Comparison of ENCODE assay signal across 1 cellular context in the genomic region with DNA sequence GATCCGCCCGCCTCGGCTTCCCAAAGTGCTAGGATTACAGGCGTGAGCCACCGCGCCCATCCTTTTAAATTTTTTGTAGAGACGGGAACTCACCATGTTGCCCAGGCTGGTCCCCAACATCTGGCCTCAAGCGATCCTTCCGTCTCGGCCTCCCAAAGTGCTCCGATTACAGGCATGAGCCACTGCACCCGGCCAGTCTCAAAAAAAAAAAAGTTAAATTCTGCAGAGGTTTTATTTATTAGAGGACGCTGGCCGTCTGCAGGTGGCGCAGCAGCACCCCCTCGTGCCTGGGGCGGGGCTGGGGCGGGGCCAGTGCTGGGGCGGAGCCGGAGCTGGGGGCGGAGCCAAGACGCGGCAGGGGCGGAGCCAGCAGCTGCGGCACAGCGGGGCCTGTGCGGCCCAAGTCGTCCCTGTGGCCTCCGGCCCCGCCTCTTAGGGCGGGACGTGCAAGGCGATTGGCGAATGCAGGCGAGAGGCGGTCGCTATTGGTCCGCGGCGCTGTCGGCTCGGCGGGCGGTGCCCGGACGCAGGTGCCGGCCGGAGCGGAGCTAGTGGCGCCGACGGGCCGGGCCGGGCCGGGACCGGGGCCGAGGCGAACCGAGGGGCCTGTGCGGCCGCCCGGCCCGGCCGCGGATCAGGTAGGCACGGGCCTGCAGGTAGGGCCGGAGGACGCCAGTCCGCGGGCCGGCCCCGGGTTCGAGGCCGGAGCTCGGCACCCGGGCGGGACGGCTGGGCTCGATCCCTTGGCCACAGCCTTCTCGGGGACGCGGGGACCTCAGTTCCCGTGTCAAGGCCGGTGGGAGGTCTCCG.
TF ChIP-seq lines count a peak whose summit lies in the region.

Gene MARCHF2 (plus strand): TSS at position 523 of the 810 bp plus-strand sequence. CDS start 8,536 bp downstream, outside the sequence.

TF ChIP-seq in GM12878, 131 proteins besides CTCF, POLR2A, EP300 and RAD21 (continued from another document and continues in another):
- TF ChIP-seq NKRF (conservative IDR thresholded peaks at IDR 0.05) (peak; percentile 85), EED (IDR thresholded peaks at IDR 0.05; ENCODE audit: low read depth) (no peak), HDAC2 (IDR thresholded peaks at IDR 0.05) (no peak), NFYA (IDR thresholded peaks at IDR 0.05; ENCODE audit: borderline replicate concordance, low read depth, low read length) (peak; percentile 18; the same call in 1 of the 2 replicates), SUZ12 (IDR thresholded peaks at IDR 0.05; ENCODE audit: unreplicated experiment) (no peak), RBBP5 (conservative IDR thresholded peaks at IDR 0.05) (no peak), IKZF1 (conservative IDR thresholded peaks at IDR 0.05) (peak; percentile 60), SIN3A (IDR thresholded peaks at IDR 0.05; ENCODE audit: low read depth, low read length) (no peak), MEF2B (IDR thresholded peaks at IDR 0.05; ENCODE audit: partially characterized antibody, poor library complexity, severe bottlenecking) (no peak), RCOR1 (conservative IDR thresholded peaks at IDR 0.05; ENCODE audit: low read depth, low read length) (no peak), SMAD5 (IDR thresholded peaks at IDR 0.05; ENCODE audit: low read depth) (no peak), BMI1 (IDR thresholded peaks at IDR 0.05; ENCODE audit: borderline replicate concordance) (no peak), JUNB (IDR thresholded peaks at IDR 0.05) (no peak), SUPT20H (IDR thresholded peaks at IDR 0.05; ENCODE audit: borderline replicate concordance, control insufficient read depth, low read depth, low read length) (no peak), CHD4 (IDR thresholded peaks at IDR 0.05) (no peak), FOXM1 (IDR thresholded peaks at IDR 0.05; ENCODE audit: low read depth, low read length) (no peak), CHD1 (IDR thresholded peaks at IDR 0.05; ENCODE audit: low read depth, low read length) (no peak), BHLHE40 (IDR thresholded peaks at IDR 0.05; ENCODE audit: borderline replicate concordance in 1 of 2, low read depth in 2 of 2, low read length in 1 of 2) (peak; percentile 88 to 92), EGR1 (IDR thresholded peaks at IDR 0.05; ENCODE audit: borderline replicate concordance in 1 of 2, low read depth in 2 of 2, low read length in 2 of 2) (no peak), NBN (IDR thresholded peaks at IDR 0.05) (no peak), MEF2A (IDR thresholded peaks at IDR 0.05; ENCODE audit: insufficient read depth, low read depth, low read length) (no peak), SMARCA5 (IDR thresholded peaks at IDR 0.05) (peak; percentile 74; the same call in 1 of the 2 replicates), LARP7 (IDR thresholded peaks at IDR 0.05) (peak; percentile 89), USF1 (IDR thresholded peaks at IDR 0.05; ENCODE audit: borderline replicate concordance, extremely low read length, insufficient read depth, low read depth, low read length) (no peak), CBX5 (IDR thresholded peaks at IDR 0.05; ENCODE audit: low read depth) (no peak), TCF12 (IDR thresholded peaks at IDR 0.05; ENCODE audit: low read depth, low read length) (0 out of 2 replicates have a peak, but pooled peaks have one; percentile 31), POLR2AphosphoS2 (IDR thresholded peaks at IDR 0.05; ENCODE audit: low read depth, low read length) (no peak), SRF (IDR thresholded peaks at IDR 0.05; ENCODE audit: low read depth in 2 of 2, low read length in 2 of 2) (0 out of 4 replicates have a peak, but pooled peaks of 1 of the 2 experiments have one; percentile 19), KLF5 (IDR thresholded peaks at IDR 0.05; ENCODE audit: partially characterized antibody) (no peak), RELA (IDR thresholded peaks at IDR 0.05; ENCODE audit: borderline replicate concordance, partially characterized antibody) (no peak), ZBED1 (IDR thresholded peaks at IDR 0.05; ENCODE audit: borderline replicate concordance) (no peak), RB1 (IDR thresholded peaks at IDR 0.05; ENCODE audit: borderline replicate concordance) (no peak), RUNX3 (IDR thresholded peaks at IDR 0.05; ENCODE audit: low read length) (no peak), ESRRA (IDR thresholded peaks at IDR 0.05; ENCODE audit: low read length) (no peak), SREBF1 (IDR thresholded peaks at IDR 0.05; ENCODE audit: low read length) (no peak)
- TF ChIP-seq, protein P1, sequence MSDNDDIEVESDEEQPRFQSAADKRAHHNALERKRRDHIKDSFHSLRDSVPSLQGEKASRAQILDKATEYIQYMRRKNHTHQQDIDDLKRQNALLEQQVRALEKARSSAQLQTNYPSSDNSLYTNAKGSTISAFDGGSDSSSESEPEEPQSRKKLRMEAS (IDR thresholded peaks at IDR 0.05; ENCODE audit: low read depth, low read length), result no peak; the same call in 1 of the 2 replicates
- TF ChIP-seq, protein P2, sequence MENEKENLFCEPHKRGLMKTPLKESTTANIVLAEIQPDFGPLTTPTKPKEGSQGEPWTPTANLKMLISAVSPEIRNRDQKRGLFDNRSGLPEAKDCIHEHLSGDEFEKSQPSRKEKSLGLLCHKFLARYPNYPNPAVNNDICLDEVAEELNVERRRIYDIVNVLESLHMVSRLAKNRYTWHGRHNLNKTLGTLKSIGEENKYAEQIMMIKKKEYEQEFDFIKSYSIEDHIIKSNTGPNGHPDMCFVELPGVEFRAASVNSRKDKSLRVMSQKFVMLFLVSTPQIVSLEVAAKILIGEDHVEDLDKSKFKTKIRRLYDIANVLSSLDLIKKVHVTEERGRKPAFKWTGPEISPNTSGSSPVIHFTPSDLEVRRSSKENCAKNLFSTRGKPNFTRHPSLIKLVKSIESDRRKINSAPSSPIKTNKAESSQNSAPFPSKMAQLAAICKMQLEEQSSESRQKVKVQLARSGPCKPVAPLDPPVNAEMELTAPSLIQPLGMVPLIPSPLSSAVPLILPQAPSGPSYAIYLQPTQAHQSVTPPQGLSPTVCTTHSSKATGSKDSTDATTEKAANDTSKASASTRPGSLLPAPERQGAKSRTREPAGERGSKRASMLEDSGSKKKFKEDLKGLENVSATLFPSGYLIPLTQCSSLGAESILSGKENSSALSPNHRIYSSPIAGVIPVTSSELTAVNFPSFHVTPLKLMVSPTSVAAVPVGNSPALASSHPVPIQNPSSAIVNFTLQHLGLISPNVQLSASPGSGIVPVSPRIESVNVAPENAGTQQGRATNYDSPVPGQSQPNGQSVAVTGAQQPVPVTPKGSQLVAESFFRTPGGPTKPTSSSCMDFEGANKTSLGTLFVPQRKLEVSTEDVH (IDR thresholded peaks at IDR 0.05; ENCODE audit: low read depth, partially characterized antibody), result no peak
- TF ChIP-seq, protein P3, sequence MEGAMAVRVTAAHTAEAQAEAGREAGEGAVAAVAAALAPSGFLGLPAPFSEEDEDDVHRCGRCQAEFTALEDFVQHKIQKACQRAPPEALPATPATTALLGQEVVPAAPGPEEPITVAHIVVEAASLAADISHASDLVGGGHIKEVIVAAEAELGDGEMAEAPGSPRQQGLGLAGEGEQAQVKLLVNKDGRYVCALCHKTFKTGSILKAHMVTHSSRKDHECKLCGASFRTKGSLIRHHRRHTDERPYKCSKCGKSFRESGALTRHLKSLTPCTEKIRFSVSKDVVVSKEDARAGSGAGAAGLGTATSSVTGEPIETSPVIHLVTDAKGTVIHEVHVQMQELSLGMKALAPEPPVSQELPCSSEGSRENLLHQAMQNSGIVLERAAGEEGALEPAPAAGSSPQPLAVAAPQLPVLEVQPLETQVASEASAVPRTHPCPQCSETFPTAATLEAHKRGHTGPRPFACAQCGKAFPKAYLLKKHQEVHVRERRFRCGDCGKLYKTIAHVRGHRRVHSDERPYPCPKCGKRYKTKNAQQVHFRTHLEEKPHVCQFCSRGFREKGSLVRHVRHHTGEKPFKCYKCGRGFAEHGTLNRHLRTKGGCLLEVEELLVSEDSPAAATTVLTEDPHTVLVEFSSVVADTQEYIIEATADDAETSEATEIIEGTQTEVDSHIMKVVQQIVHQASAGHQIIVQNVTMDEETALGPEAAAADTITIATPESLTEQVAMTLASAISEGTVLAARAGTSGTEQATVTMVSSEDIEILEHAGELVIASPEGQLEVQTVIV (IDR thresholded peaks at IDR 0.05; ENCODE audit: borderline replicate concordance, partially characterized antibody), result no peak
- TF ChIP-seq, protein P4, sequence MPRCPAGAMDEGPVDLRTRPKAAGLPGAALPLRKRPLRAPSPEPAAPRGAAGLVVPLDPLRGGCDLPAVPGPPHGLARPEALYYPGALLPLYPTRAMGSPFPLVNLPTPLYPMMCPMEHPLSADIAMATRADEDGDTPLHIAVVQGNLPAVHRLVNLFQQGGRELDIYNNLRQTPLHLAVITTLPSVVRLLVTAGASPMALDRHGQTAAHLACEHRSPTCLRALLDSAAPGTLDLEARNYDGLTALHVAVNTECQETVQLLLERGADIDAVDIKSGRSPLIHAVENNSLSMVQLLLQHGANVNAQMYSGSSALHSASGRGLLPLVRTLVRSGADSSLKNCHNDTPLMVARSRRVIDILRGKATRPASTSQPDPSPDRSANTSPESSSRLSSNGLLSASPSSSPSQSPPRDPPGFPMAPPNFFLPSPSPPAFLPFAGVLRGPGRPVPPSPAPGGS (IDR thresholded peaks at IDR 0.05; ENCODE audit: borderline replicate concordance, insufficient read depth, low read depth, low read length, poor library complexity, severe bottlenecking), result no peak
- TF ChIP-seq, protein P5, sequence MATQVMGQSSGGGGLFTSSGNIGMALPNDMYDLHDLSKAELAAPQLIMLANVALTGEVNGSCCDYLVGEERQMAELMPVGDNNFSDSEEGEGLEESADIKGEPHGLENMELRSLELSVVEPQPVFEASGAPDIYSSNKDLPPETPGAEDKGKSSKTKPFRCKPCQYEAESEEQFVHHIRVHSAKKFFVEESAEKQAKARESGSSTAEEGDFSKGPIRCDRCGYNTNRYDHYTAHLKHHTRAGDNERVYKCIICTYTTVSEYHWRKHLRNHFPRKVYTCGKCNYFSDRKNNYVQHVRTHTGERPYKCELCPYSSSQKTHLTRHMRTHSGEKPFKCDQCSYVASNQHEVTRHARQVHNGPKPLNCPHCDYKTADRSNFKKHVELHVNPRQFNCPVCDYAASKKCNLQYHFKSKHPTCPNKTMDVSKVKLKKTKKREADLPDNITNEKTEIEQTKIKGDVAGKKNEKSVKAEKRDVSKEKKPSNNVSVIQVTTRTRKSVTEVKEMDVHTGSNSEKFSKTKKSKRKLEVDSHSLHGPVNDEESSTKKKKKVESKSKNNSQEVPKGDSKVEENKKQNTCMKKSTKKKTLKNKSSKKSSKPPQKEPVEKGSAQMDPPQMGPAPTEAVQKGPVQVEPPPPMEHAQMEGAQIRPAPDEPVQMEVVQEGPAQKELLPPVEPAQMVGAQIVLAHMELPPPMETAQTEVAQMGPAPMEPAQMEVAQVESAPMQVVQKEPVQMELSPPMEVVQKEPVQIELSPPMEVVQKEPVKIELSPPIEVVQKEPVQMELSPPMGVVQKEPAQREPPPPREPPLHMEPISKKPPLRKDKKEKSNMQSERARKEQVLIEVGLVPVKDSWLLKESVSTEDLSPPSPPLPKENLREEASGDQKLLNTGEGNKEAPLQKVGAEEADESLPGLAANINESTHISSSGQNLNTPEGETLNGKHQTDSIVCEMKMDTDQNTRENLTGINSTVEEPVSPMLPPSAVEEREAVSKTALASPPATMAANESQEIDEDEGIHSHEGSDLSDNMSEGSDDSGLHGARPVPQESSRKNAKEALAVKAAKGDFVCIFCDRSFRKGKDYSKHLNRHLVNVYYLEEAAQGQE (IDR thresholded peaks at IDR 0.05; ENCODE audit: low read depth, low read length), result no peak
- TF ChIP-seq, protein P6, sequence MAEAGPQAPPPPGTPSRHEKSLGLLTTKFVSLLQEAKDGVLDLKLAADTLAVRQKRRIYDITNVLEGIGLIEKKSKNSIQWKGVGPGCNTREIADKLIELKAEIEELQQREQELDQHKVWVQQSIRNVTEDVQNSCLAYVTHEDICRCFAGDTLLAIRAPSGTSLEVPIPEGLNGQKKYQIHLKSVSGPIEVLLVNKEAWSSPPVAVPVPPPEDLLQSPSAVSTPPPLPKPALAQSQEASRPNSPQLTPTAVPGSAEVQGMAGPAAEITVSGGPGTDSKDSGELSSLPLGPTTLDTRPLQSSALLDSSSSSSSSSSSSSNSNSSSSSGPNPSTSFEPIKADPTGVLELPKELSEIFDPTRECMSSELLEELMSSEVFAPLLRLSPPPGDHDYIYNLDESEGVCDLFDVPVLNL (IDR thresholded peaks at IDR 0.05; ENCODE audit: low read depth, low read length), result no peak
